In the genomic region with DNA sequence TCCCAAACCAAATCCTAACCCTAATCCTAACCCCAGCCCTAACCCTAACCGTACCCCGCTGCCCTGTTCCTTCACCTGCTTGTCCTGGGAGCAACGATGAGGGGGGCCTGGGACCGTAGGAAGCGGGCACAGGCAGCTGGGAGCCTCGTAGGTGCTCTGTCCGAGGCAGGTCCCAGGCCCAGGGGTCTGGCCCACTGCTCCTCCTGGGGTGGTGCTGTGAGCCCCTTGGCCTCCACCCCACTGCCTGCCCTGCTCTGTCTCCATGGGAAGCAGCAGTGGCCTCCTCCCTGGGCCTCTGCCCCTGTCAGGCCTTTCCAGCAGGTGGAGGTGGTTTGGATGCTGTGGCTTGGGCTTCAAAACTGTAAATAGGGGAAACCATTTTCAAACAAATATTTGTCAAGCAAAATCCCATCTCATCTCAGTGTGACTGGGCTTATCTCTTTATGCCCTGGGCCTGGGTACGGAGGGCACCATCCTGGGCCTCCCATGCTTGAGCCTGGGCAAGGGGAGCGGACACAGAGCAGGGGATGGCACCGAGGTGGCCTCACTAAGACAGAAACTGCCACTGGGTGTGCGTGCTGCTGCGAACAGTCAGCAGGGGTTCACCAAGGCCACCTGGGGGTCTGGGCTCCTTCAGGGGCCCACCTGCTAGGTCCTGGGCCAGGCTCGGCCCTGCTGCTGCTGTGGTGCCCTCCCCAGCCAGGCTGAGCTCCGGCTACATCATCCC, we compare ENCODE assay signal across 26 cellular contexts. TPM values are rescaled to one million over a fixed set of nuclear protein-coding genes. Genes with fewer than 3 reads are reported as not detected.
DNase-seq lines count a peak whose midpoint lies in the region; ATAC-seq and TF ChIP-seq lines count a peak whose summit lies in the region.
"Had no signal": no experiment of that assay in that cellular context is flagged by ENCODE, and none has a peak within 500 bp of the region (broad histone marks: within the 10 kb centered on the region; RNA-seq: fewer than 3 reads in every experiment).

No MANE protein-coding gene starts in this region.

- 74 to 77% methylated on average over 14 of the region's 14 CpGs for WGBS in GM23248 (ENCODE audit: low coverage in 1 of 2, low lambda C conversion rate in 2 of 2, missing lambda C conversion rate in 2 of 2), 2 experiments

- H3K36me3 ChIP-seq in BE2C (no peaks in the 10 kb centered on the region), HEK293 (ENCODE audit: control insufficient read depth in 2 of 2, insufficient read depth in 1 of 2, low read length in 2 of 2) (no peaks in the 10 kb centered on the region), left ventricle myocardium inferior (no peaks in the 10 kb centered on the region), GM23248 (ENCODE audit: low read depth) (no peaks in the 10 kb centered on the region)
- H3K36me3 ChIP-seq: colonic mucosa had no signal

- H3K4me3 ChIP-seq in BE2C (ENCODE audit: low read depth, low read length) (no peak overlapping the region), HEK293 (ENCODE audit: low read depth, low read length) (no peak overlapping the region), left ventricle myocardium inferior (no peak overlapping the region), GM23248 (no peak overlapping the region)
- H3K4me3 ChIP-seq: colonic mucosa, SK-N-MC had no signal

- no peak overlapping the region for H2AFZ ChIP-seq in GM23248

- no peak overlapping the region for H3K27ac Mint-ChIP-seq in activated naive CD4-positive, alpha-beta T cell treated with anti-CD3 and anti-CD28 coated beads for 36 hours
- H3K27ac Mint-ChIP-seq: activated naive CD4-positive, alpha-beta T cell treated with anti-CD3 and anti-CD28 coated beads, Interleukin-2, amount 10 ng/mL, durations not matched to agents 7 days and 5 days; activated T-cell treated with anti-CD3 and anti-CD28 coated beads, Interleukin-2, amount 50 U/mL, for 24 hours; HFFc6 had no signal

- intact Hi-C loops in left ventricle myocardium inferior (cut with micrococcal nuclease) = no loop called here
- intact Hi-C loops in posterior vena cava (cut with DNase I) = no loop called here
- intact Hi-C loops in activated naive CD4-positive, alpha-beta T cell treated with anti-CD3 and anti-CD28 coated beads for 36 hours (cut with micrococcal nuclease) = no loop called here

- H3K9me2 ChIP-seq in GM23248 (ENCODE audit: insufficient read depth) = no peaks in the 10 kb centered on the region

- peaks cover 14% of the 10 kb centered on the region for H3K4me1 ChIP-seq in BE2C
- H3K4me1 ChIP-seq in HEK293 (ENCODE audit: control insufficient read depth, insufficient read depth, low read length) = no peaks in the 10 kb centered on the region
- H3K4me1 ChIP-seq in left ventricle myocardium inferior = peaks cover 19% of the 10 kb centered on the region
- no peaks in the 10 kb centered on the region for H3K4me1 ChIP-seq in GM23248 (ENCODE audit: insufficient read depth)
- H3K4me1 ChIP-seq: colonic mucosa, foreskin keratinocyte had no signal

- no peaks in the 10 kb centered on the region for H3K36me3 Mint-ChIP-seq in activated naive CD4-positive, alpha-beta T cell treated with anti-CD3 and anti-CD28 coated beads for 36 hours (ENCODE audit: low read depth)
- H3K36me3 Mint-ChIP-seq: activated naive CD4-positive, alpha-beta T cell treated with anti-CD3 and anti-CD28 coated beads, Interleukin-2, amount 10 ng/mL, durations not matched to agents 7 days and 5 days had no signal

- no peaks in the 10 kb centered on the region for H3K9me3 Mint-ChIP-seq in activated naive CD4-positive, alpha-beta T cell treated with anti-CD3 and anti-CD28 coated beads for 36 hours
- H3K9me3 Mint-ChIP-seq: activated naive CD4-positive, alpha-beta T cell treated with anti-CD3 and anti-CD28 coated beads, Interleukin-2, amount 10 ng/mL, durations not matched to agents 7 days and 5 days; activated T-cell treated with anti-CD3 and anti-CD28 coated beads, Interleukin-2, amount 50 U/mL, for 24 hours; HFFc6 had no signal

- no peak for ATAC-seq in GM21447 (IDR thresholded peaks at IDR 0.05; ENCODE audit: unreplicated experiment)
- ATAC-seq: foreskin keratinocyte had no signal

- CTCF ChIA-PET in HEK293 (lab: Yijun Ruan, JAX) = no interaction called here
- CTCF ChIA-PET in activated naive CD4-positive, alpha-beta T cell treated with anti-CD3 and anti-CD28 coated beads for 36 hours (lab: Charles Lee) = no interaction called here

- H3K79me2 ChIP-seq in GM23248 (ENCODE audit: insufficient read depth) = no peaks in the 10 kb centered on the region

- no peaks in the 10 kb centered on the region; the same call in 1 of the 2 replicates for H3K27me3 ChIP-seq in BE2C
- H3K27me3 ChIP-seq in left ventricle myocardium inferior (ENCODE audit: low read depth) = peaks cover 95% of the 10 kb centered on the region
- H3K27me3 ChIP-seq in GM23248 (replicated peaks; ENCODE audit: insufficient read depth) = peaks cover 44% of the 10 kb centered on the region

- H3K27me3 Mint-ChIP-seq in activated naive CD4-positive, alpha-beta T cell treated with anti-CD3 and anti-CD28 coated beads for 36 hours (ENCODE audit: low read depth) = peaks cover 18% of the 10 kb centered on the region

- H3K9ac ChIP-seq in GM23248 = no peak overlapping the region

- H3K4me1 Mint-ChIP-seq in activated naive CD4-positive, alpha-beta T cell treated with anti-CD3 and anti-CD28 coated beads for 36 hours (ENCODE audit: low read depth) = no peaks in the 10 kb centered on the region

- no peaks in the 10 kb centered on the region for H3K9me3 ChIP-seq in BE2C
- no peaks in the 10 kb centered on the region for H3K9me3 ChIP-seq in HEK293 (ENCODE audit: control insufficient read depth, insufficient read depth, low read depth, low read length)
- no peaks in the 10 kb centered on the region for H3K9me3 ChIP-seq in left ventricle myocardium inferior (replicated peaks)
- no peaks in the 10 kb centered on the region for H3K9me3 ChIP-seq in GM23248 (ENCODE audit: low read depth)
- H3K9me3 ChIP-seq: colonic mucosa had no signal

- no peak for TF ChIP-seq CTCF in BE2C (IDR thresholded peaks at IDR 0.05; ENCODE audit: low read depth, low read length)
- TF ChIP-seq CTCF in HEK293 (tag by site-specific recombination; IDR thresholded peaks at IDR 0.05) = no peak
- TF ChIP-seq CTCF in left ventricle myocardium inferior (IDR thresholded peaks at IDR 0.05; ENCODE audit: borderline replicate concordance) = no peak

- no peaks in the 10 kb centered on the region for H3F3A ChIP-seq in GM23248 (ENCODE audit: insufficient read depth)

- no peak overlapping the region for H3K27ac ChIP-seq in HEK293 (ENCODE audit: extremely low read depth, low read depth, low read length)
- H3K27ac ChIP-seq in left ventricle myocardium inferior (replicated peaks) = no peak overlapping the region
- H3K27ac ChIP-seq in GM23248 = no peak overlapping the region
- H3K27ac ChIP-seq: colonic mucosa, foreskin keratinocyte, SK-N-MC had no signal

- H3K4me2 ChIP-seq in GM23248 (ENCODE audit: unreplicated experiment) = no peak overlapping the region

- H3K4me3 Mint-ChIP-seq in activated naive CD4-positive, alpha-beta T cell treated with anti-CD3 and anti-CD28 coated beads for 36 hours = no peak overlapping the region
- H3K4me3 Mint-ChIP-seq: activated naive CD4-positive, alpha-beta T cell treated with anti-CD3 and anti-CD28 coated beads, Interleukin-2, amount 10 ng/mL, durations not matched to agents 7 days and 5 days; activated T-cell treated with anti-CD3 and anti-CD28 coated beads, Interleukin-2, amount 50 U/mL, for 24 hours; HFFc6 had no signal

- POLR2A ChIA-PET in HEK293 (lab: Yijun Ruan, JAX) = no interaction called here

- DNase-seq in BE2C = peak; percentile 10
- peak; percentile 4 for DNase-seq in left ventricle myocardium inferior
- peak; percentile 67 for DNase-seq in posterior vena cava (ENCODE audit: low spot score)
- no peak for DNase-seq in activated naive CD4-positive, alpha-beta T cell treated with anti-CD3 and anti-CD28 coated beads for 36 hours
- DNase-seq in GM23248 = no peak
- DNase-seq: activated CD4-positive, alpha-beta T cell treated with anti-CD3 and anti-CD28 coated beads for 4 hours; activated naive CD4-positive, alpha-beta T cell treated with anti-CD3 and anti-CD28 coated beads, Interleukin-2, amount 10 ng/mL, durations not matched to agents 7 days and 5 days; activated T-cell treated with anti-CD3 and anti-CD28 coated beads, Interleukin-2, amount 50 U/mL, for 24 hours; C1 segment of cervical spinal cord; colonic mucosa; DMS79 treated with DMSO at 0.1 percent for 48 hours; effector memory CD4-positive, alpha-beta T cell; foreskin keratinocyte; GF-D8; HFFc6; Kasumi-1; mesendoderm; NCI-H1436; NCI-H446 treated with DMSO at 0.1 percent for 48 hours; NCI-H82; RPMI8226; trophoblast cell had no signal

- in situ Hi-C loops in GM23248 (cut with MboI) = no loop called here

- no peaks in the 10 kb centered on the region for H4K20me1 ChIP-seq in GM23248 (ENCODE audit: insufficient read depth)

TF ChIP-seq in HEK293, 187 proteins besides CTCF, POLR2A, EP300 and RAD21 (continues in another document):
- TF ChIP-seq GLI2 (tag by site-specific recombination; IDR thresholded peaks at IDR 0.05; ENCODE audit: borderline replicate concordance, low read depth) (no peak), ZNF777 (tag by site-specific recombination; IDR thresholded peaks at IDR 0.05; ENCODE audit: borderline replicate concordance) (0 out of 2 replicates have a peak, but pooled peaks have one; percentile 17), GLIS1 (tag by site-specific recombination; IDR thresholded peaks at IDR 0.05) (peak; percentile 32)
- TF ChIP-seq, protein P1, sequence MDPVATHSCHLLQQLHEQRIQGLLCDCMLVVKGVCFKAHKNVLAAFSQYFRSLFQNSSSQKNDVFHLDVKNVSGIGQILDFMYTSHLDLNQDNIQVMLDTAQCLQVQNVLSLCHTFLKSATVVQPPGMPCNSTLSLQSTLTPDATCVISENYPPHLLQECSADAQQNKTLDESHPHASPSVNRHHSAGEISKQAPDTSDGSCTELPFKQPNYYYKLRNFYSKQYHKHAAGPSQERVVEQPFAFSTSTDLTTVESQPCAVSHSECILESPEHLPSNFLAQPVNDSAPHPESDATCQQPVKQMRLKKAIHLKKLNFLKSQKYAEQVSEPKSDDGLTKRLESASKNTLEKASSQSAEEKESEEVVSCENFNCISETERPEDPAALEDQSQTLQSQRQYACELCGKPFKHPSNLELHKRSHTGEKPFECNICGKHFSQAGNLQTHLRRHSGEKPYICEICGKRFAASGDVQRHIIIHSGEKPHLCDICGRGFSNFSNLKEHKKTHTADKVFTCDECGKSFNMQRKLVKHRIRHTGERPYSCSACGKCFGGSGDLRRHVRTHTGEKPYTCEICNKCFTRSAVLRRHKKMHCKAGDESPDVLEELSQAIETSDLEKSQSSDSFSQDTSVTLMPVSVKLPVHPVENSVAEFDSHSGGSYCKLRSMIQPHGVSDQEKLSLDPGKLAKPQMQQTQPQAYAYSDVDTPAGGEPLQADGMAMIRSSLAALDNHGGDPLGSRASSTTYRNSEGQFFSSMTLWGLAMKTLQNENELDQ (tag by site-specific recombination; IDR thresholded peaks at IDR 0.05; ENCODE audit: low read depth) = no peak

RNA-seq across cellular contexts. Expression of gene BEGAIN, which starts 3.7 kb away (rescaled TPM):
- polyA plus RNA-seq in BE2C (2012; ENCODE audit: insufficient read depth, insufficient read length, low read depth) = 178 TPM
- total RNA-seq in left ventricle myocardium inferior (1.9 TPM), posterior vena cava (1 to 10 TPM in 1 of 2 donors, under 1 TPM in 1; 0.56 to 1.2 TPM)
- total RNA-seq in activated naive CD4-positive, alpha-beta T cell treated with anti-CD3 and anti-CD28 coated beads for 36 hours = 1 to 10 TPM; 5.0 to 5.6 TPM
- total RNA-seq in GM23248 (2014; rRNA removed; shearing (Covaris generic)) = 0.11 and 1.4 TPM in 2 replicates
- 0.60 and 0.65 TPM in 2 replicates for polyA plus RNA-seq in GM23248 (2016; fragmentation: Nextera tagmentation; extraction: Ambion mirVana)
- total RNA-seq: myocyte had no signal

Comparison
In these comparisons a context has a peak if more than half of its experiments do, and no peak if none do; other contexts are left out.
1. DNase-seq: peak in BE2C (single experiment), left ventricle myocardium inferior (single experiment) and posterior vena cava (single experiment); none in activated naive CD4-positive, alpha-beta T cell treated with anti-CD3 and anti-CD28 coated beads for 36 hours (single experiment) and GM23248 (single experiment).